8 cellular contexts compared by ENCODE assay signal in genomic region chr19:40716655-40717324, GRCh38. TPM values are rescaled to one million over a fixed set of nuclear protein-coding genes. Genes with fewer than 3 reads are reported as not detected.
DNase-seq lines count a peak whose midpoint lies in the region; ATAC-seq and TF ChIP-seq lines count a peak whose summit lies in the region.

Gene COQ8B, minus strand, starts transcription at chr19:40716886. Its CDS starts 2,254 bp downstream, at chr19:40714632.
Gene ITPKC, plus strand, starts transcription at chr19:40717112. Its CDS starts 24 bp downstream, at chr19:40717136.

- peaks cover 0 to 70% of the 10 kb centered on the region in 2 donors for H3K4me1 ChIP-seq in right atrium auricular region
- H3K4me1 ChIP-seq in psoas muscle = peaks cover 37% of the 10 kb centered on the region
- peaks cover 1% of the 10 kb centered on the region for H3K4me1 ChIP-seq in urinary bladder (ENCODE audit: insufficient read depth)

- peak; percentile 53 for ATAC-seq in GM18499 (IDR thresholded peaks at IDR 0.05; ENCODE audit: insufficient read depth, unreplicated experiment)
- peak; percentile 56 for ATAC-seq in HG02943 (IDR thresholded peaks at IDR 0.05; ENCODE audit: low read depth, unreplicated experiment)
- peak; percentile 81 to 86 (median 82) for ATAC-seq in psoas muscle

- DNase-seq in NCI-H187 (lab: John Stamatoyannopoulos, UW) (peak; percentile 90 to 97), T-helper 2 cell (peak; percentile 97 to 100 (median 100)), anterior cingulate cortex (lab: John Stamatoyannopoulos, UW) (peak; percentile 78 to 100 (median 98)), right atrium auricular region (ENCODE audit: low spot score) (peak; percentile 99), psoas muscle (peak; percentile 100)

- 1% methylated on average over 57 to 72 of the region's 72 CpGs for WGBS in psoas muscle, 3 donors
- WGBS in urinary bladder = under 1% methylated on average over 72 of the region's 72 CpGs

- H3K27me3 ChIP-seq in right atrium auricular region = no peaks in the 10 kb centered on the region
- no peaks in the 10 kb centered on the region for H3K27me3 ChIP-seq in psoas muscle (ENCODE audit: insufficient read depth in 3 of 3, low read length in 2 of 3)

- H3K27ac ChIP-seq in right atrium auricular region (peak within 1 kb of the TSS; percentile 95 to 98), psoas muscle (peak within 1 kb of the TSS; percentile 96), urinary bladder (ENCODE audit: low read depth) (peak within 1 kb of the TSS; percentile 94)

- H3K4me3 ChIP-seq in right atrium auricular region (peak within 1 kb of the TSS; percentile 80), psoas muscle (peak within 1 kb of the TSS; percentile 76), urinary bladder (ENCODE audit: low read depth, low read length) (peak within 1 kb of the TSS; percentile 80)

- TF ChIP-seq CTCF in right atrium auricular region (IDR thresholded peaks at IDR 0.05) (no peak), psoas muscle (IDR thresholded peaks at IDR 0.05) (peak; percentile 32)

- H3K36me3 ChIP-seq in right atrium auricular region (no peaks in the 10 kb centered on the region), psoas muscle (ENCODE audit: insufficient read depth in 1 of 2, low read depth in 1 of 2) (peaks cover 0 to 17% of the 10 kb centered on the region in 2 donors), urinary bladder (ENCODE audit: insufficient read depth) (no peaks in the 10 kb centered on the region)

- intact Hi-C loops in psoas muscle (cut with DNase I) = loop anchor here in 1 of 2 donors (5.0 kb wide), 2 partner anchors 36 to 91 kb away; partner anchors contain the start of genes ACTMAP and SNRPA

- H3K9me3 ChIP-seq in right atrium auricular region (no peaks in the 10 kb centered on the region), psoas muscle (no peaks in the 10 kb centered on the region)

RNA-seq across cellular contexts. Expression of gene COQ8B, which starts in this region (rescaled TPM):
- total RNA-seq in right atrium auricular region = 10 to 100 TPM; 23.3 to 26.6 TPM
- 10 to 100 TPM in 3 of 4 donors, 1 to 10 TPM in 1; 6.8 to 16.2 (median 13.7) TPM for total RNA-seq in psoas muscle
- 10 to 100 TPM; 13.2 to 43.1 (median 16.1) TPM for polyA plus RNA-seq in psoas muscle
- 24.4 TPM for total RNA-seq in urinary bladder
- polyA plus RNA-seq in urinary bladder = 51.6 TPM

RNA-seq across cellular contexts. Expression of gene ITPKC, which starts in this region (rescaled TPM):
- total RNA-seq in right atrium auricular region (10 to 100 TPM; 15.2 to 15.6 TPM), psoas muscle (10 to 100 TPM in 3 of 4 donors, 1 to 10 TPM in 1; 6.9 to 16.7 (median 14.2) TPM), urinary bladder (9.3 TPM)
- polyA plus RNA-seq in psoas muscle (10 to 100 TPM; 10.2 to 19.2 (median 16.6) TPM), urinary bladder (36.4 TPM)

Comparison
In these comparisons a context has a peak if more than half of its experiments do, and no peak if none do; other contexts are left out.
1. Peak in every context shown above with its lines: DNase-seq, ATAC-seq, H3K4me3 ChIP-seq and H3K27ac ChIP-seq.